1 cellular context compared by ENCODE assay signal in genomic region chr4:83284161-83285021, GRCh38.
A peak's percentile ranks its signal among the peaks of the same experiment; 100 is the strongest.
TF ChIP-seq lines count a peak whose summit lies in the region.

Gene COQ2, minus strand, starts transcription at chr4:83284798. Its CDS starts 34 bp downstream, at chr4:83284764.

TF ChIP-seq in HEK293, 187 proteins besides CTCF, POLR2A, EP300 and RAD21 (continued from another document):
- TF ChIP-seq, protein P1, sequence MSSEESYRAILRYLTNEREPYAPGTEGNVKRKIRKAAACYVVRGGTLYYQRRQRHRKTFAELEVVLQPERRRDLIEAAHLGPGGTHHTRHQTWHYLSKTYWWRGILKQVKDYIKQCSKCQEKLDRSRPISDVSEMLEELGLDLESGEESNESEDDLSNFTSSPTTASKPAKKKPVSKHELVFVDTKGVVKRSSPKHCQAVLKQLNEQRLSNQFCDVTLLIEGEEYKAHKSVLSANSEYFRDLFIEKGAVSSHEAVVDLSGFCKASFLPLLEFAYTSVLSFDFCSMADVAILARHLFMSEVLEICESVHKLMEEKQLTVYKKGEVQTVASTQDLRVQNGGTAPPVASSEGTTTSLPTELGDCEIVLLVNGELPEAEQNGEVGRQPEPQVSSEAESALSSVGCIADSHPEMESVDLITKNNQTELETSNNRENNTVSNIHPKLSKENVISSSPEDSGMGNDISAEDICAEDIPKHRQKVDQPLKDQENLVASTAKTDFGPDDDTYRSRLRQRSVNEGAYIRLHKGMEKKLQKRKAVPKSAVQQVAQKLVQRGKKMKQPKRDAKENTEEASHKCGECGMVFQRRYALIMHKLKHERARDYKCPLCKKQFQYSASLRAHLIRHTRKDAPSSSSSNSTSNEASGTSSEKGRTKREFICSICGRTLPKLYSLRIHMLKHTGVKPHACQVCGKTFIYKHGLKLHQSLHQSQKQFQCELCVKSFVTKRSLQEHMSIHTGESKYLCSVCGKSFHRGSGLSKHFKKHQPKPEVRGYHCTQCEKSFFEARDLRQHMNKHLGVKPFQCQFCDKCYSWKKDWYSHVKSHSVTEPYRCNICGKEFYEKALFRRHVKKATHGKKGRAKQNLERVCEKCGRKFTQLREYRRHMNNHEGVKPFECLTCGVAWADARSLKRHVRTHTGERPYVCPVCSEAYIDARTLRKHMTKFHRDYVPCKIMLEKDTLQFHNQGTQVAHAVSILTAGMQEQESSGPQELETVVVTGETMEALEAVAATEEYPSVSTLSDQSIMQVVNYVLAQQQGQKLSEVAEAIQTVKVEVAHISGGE (tag by site-specific recombination; conservative IDR thresholded peaks at IDR 0.05; ENCODE audit: low read depth), result 0 out of 2 replicates have a peak, but pooled peaks have one; percentile 28
- TF ChIP-seq, protein P2, sequence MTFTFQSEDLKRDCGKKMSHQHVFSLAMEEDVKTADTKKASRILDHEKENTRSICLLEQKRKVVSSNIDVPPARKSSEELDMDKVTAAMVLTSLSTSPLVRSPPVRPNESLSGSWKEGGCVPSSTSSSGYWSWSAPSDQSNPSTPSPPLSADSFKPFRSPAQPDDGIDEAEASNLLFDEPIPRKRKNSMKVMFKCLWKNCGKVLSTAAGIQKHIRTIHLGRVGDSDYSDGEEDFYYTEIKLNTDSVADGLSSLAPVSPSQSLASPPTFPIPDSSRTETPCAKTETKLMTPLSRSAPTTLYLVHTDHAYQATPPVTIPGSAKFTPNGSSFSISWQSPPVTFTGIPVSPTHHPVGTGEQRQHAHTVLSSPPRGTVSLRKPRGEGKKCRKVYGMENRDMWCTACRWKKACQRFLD (tag by site-specific recombination; IDR thresholded peaks at IDR 0.05), result no peak
- TF ChIP-seq MEIS1 (CRISPR knock-in tag; IDR thresholded peaks at IDR 0.05; ENCODE audit: borderline replicate concordance) (no peak), ZBTB20 (tag by site-specific recombination; IDR thresholded peaks at IDR 0.05) (peak; percentile 92), ZBTB8A (tag by site-specific recombination; IDR thresholded peaks at IDR 0.05) (peak; percentile 67), ZNF596 (tag by site-specific recombination; IDR thresholded peaks at IDR 0.05) (0 out of 2 replicates have a peak, but pooled peaks have one; percentile 32), ZIC2 (tag by site-specific recombination; IDR thresholded peaks at IDR 0.05) (peak; percentile 73), ZNF561 (tag by site-specific recombination; IDR thresholded peaks at IDR 0.05; ENCODE audit: borderline replicate concordance) (0 out of 2 replicates have a peak, but pooled peaks have one; percentile 59), ZNF155 (tag by site-specific recombination; IDR thresholded peaks at IDR 0.05) (no peak), ZNF335 (tag by site-specific recombination; conservative IDR thresholded peaks at IDR 0.05) (peak; percentile 91), ZBTB17 (tag by site-specific recombination; IDR thresholded peaks at IDR 0.05) (peak; percentile 61; the same call in 1 of the 2 replicates), ZSCAN30 (tag by site-specific recombination; IDR thresholded peaks at IDR 0.05) (0 out of 2 replicates have a peak, but pooled peaks have one; percentile 50), ZNF792 (tag by site-specific recombination; IDR thresholded peaks at IDR 0.05) (no peak), GLIS2 (tag by site-specific recombination; IDR thresholded peaks at IDR 0.05) (peak; percentile 51; the same call in 1 of the 2 replicates), ZNF366 (tag by site-specific recombination; conservative IDR thresholded peaks at IDR 0.05) (peak; percentile 17; the same call in 1 of the 2 replicates), ZNF747 (tag by site-specific recombination; IDR thresholded peaks at IDR 0.05) (no peak), ATF2 (tag by site-specific recombination; IDR thresholded peaks at IDR 0.05; ENCODE audit: low read depth) (peak; percentile 93), ZNF423 (tag by site-specific recombination; IDR thresholded peaks at IDR 0.05) (peak; percentile 69; the same call in 1 of the 2 replicates), SP2 (tag by site-specific recombination; IDR thresholded peaks at IDR 0.05) (peak; percentile 48), KLF9 (tag by site-specific recombination; IDR thresholded peaks at IDR 0.05; ENCODE audit: low read depth) (peak; percentile 51; the same call in 1 of the 2 replicates), ZBTB1 (tag by site-specific recombination; IDR thresholded peaks at IDR 0.05) (no peak), SP3 (tag by site-specific recombination; IDR thresholded peaks at IDR 0.05) (0 out of 2 replicates have a peak, but pooled peaks have one; percentile 21), ZXDB (tag by site-specific recombination; IDR thresholded peaks at IDR 0.05) (0 out of 2 replicates have a peak, but pooled peaks have one; percentile 16)
- TF ChIP-seq, protein P3, sequence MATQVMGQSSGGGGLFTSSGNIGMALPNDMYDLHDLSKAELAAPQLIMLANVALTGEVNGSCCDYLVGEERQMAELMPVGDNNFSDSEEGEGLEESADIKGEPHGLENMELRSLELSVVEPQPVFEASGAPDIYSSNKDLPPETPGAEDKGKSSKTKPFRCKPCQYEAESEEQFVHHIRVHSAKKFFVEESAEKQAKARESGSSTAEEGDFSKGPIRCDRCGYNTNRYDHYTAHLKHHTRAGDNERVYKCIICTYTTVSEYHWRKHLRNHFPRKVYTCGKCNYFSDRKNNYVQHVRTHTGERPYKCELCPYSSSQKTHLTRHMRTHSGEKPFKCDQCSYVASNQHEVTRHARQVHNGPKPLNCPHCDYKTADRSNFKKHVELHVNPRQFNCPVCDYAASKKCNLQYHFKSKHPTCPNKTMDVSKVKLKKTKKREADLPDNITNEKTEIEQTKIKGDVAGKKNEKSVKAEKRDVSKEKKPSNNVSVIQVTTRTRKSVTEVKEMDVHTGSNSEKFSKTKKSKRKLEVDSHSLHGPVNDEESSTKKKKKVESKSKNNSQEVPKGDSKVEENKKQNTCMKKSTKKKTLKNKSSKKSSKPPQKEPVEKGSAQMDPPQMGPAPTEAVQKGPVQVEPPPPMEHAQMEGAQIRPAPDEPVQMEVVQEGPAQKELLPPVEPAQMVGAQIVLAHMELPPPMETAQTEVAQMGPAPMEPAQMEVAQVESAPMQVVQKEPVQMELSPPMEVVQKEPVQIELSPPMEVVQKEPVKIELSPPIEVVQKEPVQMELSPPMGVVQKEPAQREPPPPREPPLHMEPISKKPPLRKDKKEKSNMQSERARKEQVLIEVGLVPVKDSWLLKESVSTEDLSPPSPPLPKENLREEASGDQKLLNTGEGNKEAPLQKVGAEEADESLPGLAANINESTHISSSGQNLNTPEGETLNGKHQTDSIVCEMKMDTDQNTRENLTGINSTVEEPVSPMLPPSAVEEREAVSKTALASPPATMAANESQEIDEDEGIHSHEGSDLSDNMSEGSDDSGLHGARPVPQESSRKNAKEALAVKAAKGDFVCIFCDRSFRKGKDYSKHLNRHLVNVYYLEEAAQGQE (tag by site-specific recombination; IDR thresholded peaks at IDR 0.05), result peak; percentile 81
- TF ChIP-seq, protein P4, sequence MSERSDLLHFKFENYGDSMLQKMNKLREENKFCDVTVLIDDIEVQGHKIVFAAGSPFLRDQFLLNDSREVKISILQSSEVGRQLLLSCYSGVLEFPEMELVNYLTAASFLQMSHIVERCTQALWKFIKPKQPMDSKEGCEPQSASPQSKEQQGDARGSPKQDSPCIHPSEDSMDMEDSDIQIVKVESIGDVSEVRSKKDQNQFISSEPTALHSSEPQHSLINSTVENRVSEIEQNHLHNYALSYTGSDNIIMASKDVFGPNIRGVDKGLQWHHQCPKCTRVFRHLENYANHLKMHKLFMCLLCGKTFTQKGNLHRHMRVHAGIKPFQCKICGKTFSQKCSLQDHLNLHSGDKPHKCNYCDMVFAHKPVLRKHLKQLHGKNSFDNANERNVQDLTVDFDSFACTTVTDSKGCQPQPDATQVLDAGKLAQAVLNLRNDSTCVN (tag by site-specific recombination; optimal IDR thresholded peaks at IDR 0.05), result peak; percentile 82
- TF ChIP-seq, protein P5, sequence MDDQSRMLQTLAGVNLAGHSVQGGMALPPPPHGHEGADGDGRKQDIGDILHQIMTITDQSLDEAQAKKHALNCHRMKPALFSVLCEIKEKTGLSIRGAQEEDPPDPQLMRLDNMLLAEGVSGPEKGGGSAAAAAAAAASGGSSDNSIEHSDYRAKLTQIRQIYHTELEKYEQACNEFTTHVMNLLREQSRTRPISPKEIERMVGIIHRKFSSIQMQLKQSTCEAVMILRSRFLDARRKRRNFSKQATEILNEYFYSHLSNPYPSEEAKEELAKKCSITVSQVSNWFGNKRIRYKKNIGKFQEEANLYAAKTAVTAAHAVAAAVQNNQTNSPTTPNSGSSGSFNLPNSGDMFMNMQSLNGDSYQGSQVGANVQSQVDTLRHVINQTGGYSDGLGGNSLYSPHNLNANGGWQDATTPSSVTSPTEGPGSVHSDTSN (CRISPR knock-in tag; IDR thresholded peaks at IDR 0.05), result 0 out of 2 replicates have a peak, but pooled peaks have one; percentile 73
TF ChIP-seq in HEK293: peak in this region for 32.
